In genomic region chr7:47290867-47291266, GRCh38 we compare ENCODE assay signal across 1 cellular context.
TF ChIP-seq lines count a peak whose summit lies in the region.

No MANE protein-coding gene starts in this region.

TF ChIP-seq in IMR-90, 13 proteins besides CTCF, POLR2A, EP300 and RAD21 (continued from another document):
- TF ChIP-seq, protein P1, sequence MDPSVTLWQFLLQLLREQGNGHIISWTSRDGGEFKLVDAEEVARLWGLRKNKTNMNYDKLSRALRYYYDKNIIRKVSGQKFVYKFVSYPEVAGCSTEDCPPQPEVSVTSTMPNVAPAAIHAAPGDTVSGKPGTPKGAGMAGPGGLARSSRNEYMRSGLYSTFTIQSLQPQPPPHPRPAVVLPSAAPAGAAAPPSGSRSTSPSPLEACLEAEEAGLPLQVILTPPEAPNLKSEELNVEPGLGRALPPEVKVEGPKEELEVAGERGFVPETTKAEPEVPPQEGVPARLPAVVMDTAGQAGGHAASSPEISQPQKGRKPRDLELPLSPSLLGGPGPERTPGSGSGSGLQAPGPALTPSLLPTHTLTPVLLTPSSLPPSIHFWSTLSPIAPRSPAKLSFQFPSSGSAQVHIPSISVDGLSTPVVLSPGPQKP (IDR thresholded peaks at IDR 0.05; ENCODE audit: borderline replicate concordance, low read depth, low read length): no peak
- TF ChIP-seq MAZ (IDR thresholded peaks at IDR 0.05; ENCODE audit: borderline replicate concordance, low read depth, low read length): no peak
- no peak for TF ChIP-seq SMC3 (IDR thresholded peaks at IDR 0.05; ENCODE audit: low read depth, low read length)
- TF ChIP-seq RFX5 (IDR thresholded peaks at IDR 0.05; ENCODE audit: low read depth, low read length): no peak
- TF ChIP-seq CHD1 (IDR thresholded peaks at IDR 0.05; ENCODE audit: low read depth, low read length): no peak
- TF ChIP-seq MAFK (IDR thresholded peaks at IDR 0.05; ENCODE audit: low read depth, low read length): no peak
- no peak for TF ChIP-seq FOS (IDR thresholded peaks at IDR 0.05; ENCODE audit: low read depth, low read length)
- TF ChIP-seq CEBPB (IDR thresholded peaks at IDR 0.05; ENCODE audit: low read depth, low read length): no peak
- no peak for TF ChIP-seq NFE2L2 (IDR thresholded peaks at IDR 0.05; ENCODE audit: low read depth, low read length)
